In genomic region chr7:72587267-72587666, GRCh38 we compare ENCODE assay signal across 6 cellular contexts.
DNase-seq lines count a peak whose midpoint lies in the region; ATAC-seq, FAIRE-seq and TF ChIP-seq lines count a peak whose summit lies in the region.
"Not testable (repeated sequence)": the region's sequence is repeated elsewhere in the genome, so short reads cannot be mapped to it uniquely, and the experiment has no call there.

No MANE protein-coding gene starts in this region.

- TF ChIP-seq EP300 in K562 (IDR thresholded peaks at IDR 0.05; ENCODE audit: low read length) = not testable (repeated sequence)

- not testable (repeated sequence) for H3K4me3 ChIP-seq in K562; keratinocyte (ENCODE audit: control insufficient read depth in 2 of 3, extremely low read depth in 1 of 3, insufficient read depth in 2 of 3, low read depth in 1 of 3, low read length in 3 of 3)

- TF ChIP-seq CTCF in K562 (IDR thresholded peaks at IDR 0.05 in 2 of 3, conservative IDR thresholded peaks at IDR 0.05 in 1 of 3; ENCODE audit: insufficient read depth in 2 of 3, low read depth in 1 of 3, low read length in 3 of 3); keratinocyte (optimal IDR thresholded peaks at IDR 0.05 in 1 of 3, IDR thresholded peaks at IDR 0.05 in 1 of 3, conservative IDR thresholded peaks at IDR 0.05 in 1 of 3; ENCODE audit: extremely low read depth in 1 of 3, insufficient read depth in 2 of 3, low read length in 3 of 3): not testable (repeated sequence)

- TF ChIP-seq RAD21 in K562 (CRISPR knock-in tag; conservative IDR thresholded peaks at IDR 0.05 in 1 of 2, IDR thresholded peaks at IDR 0.05 in 1 of 2) = not testable (repeated sequence)

- H3K27me3 ChIP-seq in K562 (ENCODE audit: control insufficient read depth in 2 of 2, insufficient read depth in 2 of 2, low read length in 2 of 2); keratinocyte (ENCODE audit: control insufficient read depth, extremely low read depth, insufficient read depth, low read length): not testable (repeated sequence)

- not testable (repeated sequence) for H3K9ac ChIP-seq in K562 (ENCODE audit: insufficient read depth in 1 of 2, low read depth in 2 of 2, low read length in 2 of 2); keratinocyte (ENCODE audit: control insufficient read depth, extremely low read depth, insufficient read depth, low read length)

- H3K9me1 ChIP-seq in K562 (ENCODE audit: control insufficient read depth, insufficient read depth, low read length); keratinocyte (ENCODE audit: control insufficient read depth, extremely low read depth, insufficient read depth, low read length): not testable (repeated sequence)

- ATAC-seq in K562 = peak; percentile 59; the same call in 1 of the 3 replicates

- H3K27ac ChIP-seq in K562 (ENCODE audit: extremely low read depth, low read depth, low read length); keratinocyte (ENCODE audit: control insufficient read depth, insufficient read depth, low read length): not testable (repeated sequence)

- peak; percentile 1 for DNase-seq in ELR (ENCODE audit: low read depth)
- DNase-seq in MV-4-11 (lab: John Stamatoyannopoulos, UW) = peak; percentile 10
- DNase-seq in RKO (ENCODE audit: low spot score) = peak; percentile 6
- DNase-seq in K562 (ENCODE audit: extremely low read depth in 1 of 4, low spot score in 3 of 4) = peak in 1 of 4 experiments; percentile 42
- peak; percentile 17 to 34 for DNase-seq in erythroblast (lab: John Stamatoyannopoulos, UW)
- not testable (repeated sequence) for DNase-seq in keratinocyte (ENCODE audit: low read depth, low spot score)

- H3K79me2 ChIP-seq in K562 (ENCODE audit: control insufficient read depth, insufficient read depth, low read length); keratinocyte (ENCODE audit: control insufficient read depth, insufficient read depth, low read length): not testable (repeated sequence)

- dilution Hi-C loops in keratinocyte (cut with MboI; ENCODE audit: extremely low pct_ligation_motif_present, low sequenced_read_pairs) = not testable (repeated sequence)

- TF ChIP-seq POLR2A in K562 (conservative IDR thresholded peaks at IDR 0.05); erythroblast (IDR thresholded peaks at IDR 0.05; ENCODE audit: low read length): not testable (repeated sequence)

- 58% methylated on average over 3 of the region's 3 CpGs for WGBS in K562 (ENCODE audit: insufficient coverage, low coverage, missing lambda C conversion rate)

- H3K36me3 ChIP-seq in K562 (ENCODE audit: control insufficient read depth, insufficient read depth, low read length); keratinocyte (ENCODE audit: control insufficient read depth in 2 of 2, extremely low read depth in 1 of 2, insufficient read depth in 2 of 2, low read length in 2 of 2): not testable (repeated sequence)

- POLR2A ChIA-PET in K562 (lab: Yijun Ruan, JAX) = not testable (repeated sequence)

- intact Hi-C loops in K562 (cut with micrococcal nuclease) = not testable (repeated sequence)

- not testable (repeated sequence) for H3K4me2 ChIP-seq in K562 (ENCODE audit: insufficient read depth, low read length); keratinocyte (ENCODE audit: control insufficient read depth, extremely low read depth, insufficient read depth, low read depth, low read length)

- not testable (repeated sequence) for H4K20me1 ChIP-seq in K562 (replicated peaks; ENCODE audit: control insufficient read depth, insufficient read depth, low read length); keratinocyte (ENCODE audit: control insufficient read depth, extremely low read depth, insufficient read depth, low read length)

- BruUV-seq in K562 (replicated peaks; lab: Mats Ljungman, UMichigan) = not testable (repeated sequence)

- H3K9me3 ChIP-seq in K562 (replicated peaks; ENCODE audit: control insufficient read depth, insufficient read depth, low read depth, low read length); keratinocyte (ENCODE audit: control insufficient read depth, low read depth, low read length): not testable (repeated sequence)

- CTCF ChIA-PET in K562 (lab: Yijun Ruan, JAX; ENCODE audit: low intra/inter-chr PET ratio) = not testable (repeated sequence)

- FAIRE-seq in K562 (lab: Jason Lieb, UNC) (peak; percentile 80), keratinocyte (lab: Jason Lieb, UNC) (peak; percentile 23)

- H2AFZ ChIP-seq in K562 (ENCODE audit: low read depth, low read length); keratinocyte (ENCODE audit: control insufficient read depth, low read length): not testable (repeated sequence)

- H3K4me1 ChIP-seq in K562 (replicated peaks in 1 of 2; ENCODE audit: control insufficient read depth in 2 of 2, insufficient read depth in 2 of 2, low read length in 2 of 2); keratinocyte (ENCODE audit: control insufficient read depth, extremely low read depth, insufficient read depth, low read length): not testable (repeated sequence)

- in situ Hi-C loops in K562 (cut with MboI) = not testable (repeated sequence)

TF ChIP-seq in K562, 482 proteins besides CTCF, POLR2A, EP300 and RAD21 (continues in another document):
- TF ChIP-seq MAFK (IDR thresholded peaks at IDR 0.05; ENCODE audit: low read length) (peak; percentile 18; the same call in 1 of the 2 replicates), THRA (IDR thresholded peaks at IDR 0.05) (peak; percentile 70), ZNF316 (IDR thresholded peaks at IDR 0.05) (peak; percentile 64), NRF1 (conservative IDR thresholded peaks at IDR 0.05 in 1 of 2, IDR thresholded peaks at IDR 0.05 in 1 of 2) (peak in 1 of 2 experiments; percentile 16; a peak in 1 of 4 replicates), ARID1B (IDR thresholded peaks at IDR 0.05) (peak; percentile 30; the same call in 1 of the 2 replicates), TRIM24 (IDR thresholded peaks at IDR 0.05) (peak; percentile 56 to 70; a peak in 3 of 4 replicates), DPF2 (IDR thresholded peaks at IDR 0.05) (0 out of 2 replicates have a peak, but pooled peaks have one; percentile 18), TAF9B (IDR thresholded peaks at IDR 0.05; ENCODE audit: partially characterized antibody) (peak; percentile 77), PRDM10 (IDR thresholded peaks at IDR 0.05; ENCODE audit: partially characterized antibody) (peak; percentile 64), NCOA1 (IDR thresholded peaks at IDR 0.05; ENCODE audit: low read depth) (0 out of 2 replicates have a peak, but pooled peaks have one; percentile 15), ATF3 (IDR thresholded peaks at IDR 0.05) (peak; percentile 84), C11orf30 (IDR thresholded peaks at IDR 0.05; ENCODE audit: low read depth) (peak; percentile 52; the same call in 1 of the 2 replicates), JUND (IDR thresholded peaks at IDR 0.05; ENCODE audit: borderline replicate concordance, low read depth, low read length) (peak; percentile 66), JUND (tag; IDR thresholded peaks at IDR 0.05; ENCODE audit: borderline replicate concordance, low read depth, low read length) (peak; percentile 42; the same call in 1 of the 3 replicates)
- not testable (repeated sequence) for TF ChIP-seq ATF3 (CRISPR knock-in tag; conservative IDR thresholded peaks at IDR 0.05)
